Comparison of ENCODE assay signal across 2 cellular contexts in the genomic region with DNA sequence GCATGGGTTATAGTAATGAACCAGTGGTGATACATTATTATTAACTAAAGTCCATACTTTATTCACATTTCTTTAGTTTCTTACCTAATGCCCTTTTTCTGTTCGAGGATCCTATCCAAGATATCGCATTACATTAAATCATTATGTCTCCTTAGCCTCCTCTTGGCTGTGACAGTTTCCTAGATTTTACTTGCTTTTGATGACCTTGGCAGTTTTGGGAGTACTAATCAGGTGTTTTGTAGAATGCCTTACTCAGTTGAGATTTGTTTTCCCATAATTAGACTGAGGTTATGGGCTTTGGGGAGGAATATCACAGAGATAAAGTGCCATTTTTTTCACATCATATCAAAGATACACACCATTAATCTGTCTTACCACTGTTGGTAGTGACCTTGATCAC.
TF ChIP-seq lines count a peak whose summit lies in the region.

No MANE protein-coding gene starts in this region.

TF ChIP-seq in HepG2, 621 proteins besides CTCF, POLR2A, EP300 and RAD21:
- peak; percentile 37 to 71; a peak in 3 of 4 replicates for TF ChIP-seq MAFK (conservative IDR thresholded peaks at IDR 0.05 in 1 of 2, IDR thresholded peaks at IDR 0.05 in 1 of 2; ENCODE audit: low read length in 2 of 2)
- TF ChIP-seq, protein P1, sequence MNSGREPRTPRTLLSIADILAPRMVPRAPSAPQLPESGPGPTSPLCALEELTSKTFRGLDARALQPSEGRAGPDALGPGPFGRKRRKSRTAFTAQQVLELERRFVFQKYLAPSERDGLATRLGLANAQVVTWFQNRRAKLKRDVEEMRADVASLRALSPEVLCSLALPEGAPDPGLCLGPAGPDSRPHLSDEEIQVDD (CRISPR knock-in tag; IDR thresholded peaks at IDR 0.05; ENCODE audit: borderline replicate concordance): no peak

TF ChIP-seq in A549, 52 proteins besides CTCF, POLR2A, EP300 and RAD21:
- TF ChIP-seq, protein P2, sequence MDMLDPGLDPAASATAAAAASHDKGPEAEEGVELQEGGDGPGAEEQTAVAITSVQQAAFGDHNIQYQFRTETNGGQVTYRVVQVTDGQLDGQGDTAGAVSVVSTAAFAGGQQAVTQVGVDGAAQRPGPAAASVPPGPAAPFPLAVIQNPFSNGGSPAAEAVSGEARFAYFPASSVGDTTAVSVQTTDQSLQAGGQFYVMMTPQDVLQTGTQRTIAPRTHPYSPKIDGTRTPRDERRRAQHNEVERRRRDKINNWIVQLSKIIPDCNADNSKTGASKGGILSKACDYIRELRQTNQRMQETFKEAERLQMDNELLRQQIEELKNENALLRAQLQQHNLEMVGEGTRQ (IDR thresholded peaks at IDR 0.05): no peak
- TF ChIP-seq MAFK (IDR thresholded peaks at IDR 0.05; ENCODE audit: partially characterized antibody): peak; percentile 56
TF ChIP-seq in A549: peak in this region for 1.
